In genomic region chr21:36260802-36261201, GRCh38 we compare ENCODE assay signal across 9 cellular contexts. TPM values are rescaled to one million over a fixed set of nuclear protein-coding genes. Genes with fewer than 3 reads are reported as not detected.
DNase-seq lines count a peak whose midpoint lies in the region; ATAC-seq and TF ChIP-seq lines count a peak whose summit lies in the region.
"Had no signal": no experiment of that assay in that cellular context is flagged by ENCODE, and none has a peak within 500 bp of the region (broad histone marks: within the 10 kb centered on the region; RNA-seq: fewer than 3 reads in every experiment).

No MANE protein-coding gene starts in this region.

- H3K9me3 ChIP-seq in left ventricle myocardium inferior (replicated peaks) (no peaks in the 10 kb centered on the region), ascending aorta (no peaks in the 10 kb centered on the region), muscle layer of duodenum (ENCODE audit: control insufficient read depth in 1 of 2, low read length in 2 of 2) (no peaks in the 10 kb centered on the region)

- H3K36me3 ChIP-seq in left ventricle myocardium inferior (peaks cover 45% of the 10 kb centered on the region), ascending aorta (peaks cover 0 to 23% of the 10 kb centered on the region in 2 donors), muscle layer of duodenum (ENCODE audit: control insufficient read depth in 1 of 2, insufficient read depth in 2 of 2, low read length in 2 of 2) (peaks cover 7 to 24% of the 10 kb centered on the region in 2 donors)

- no peaks in the 10 kb centered on the region for H3K27me3 ChIP-seq in left ventricle myocardium inferior (ENCODE audit: low read depth)
- H3K27me3 ChIP-seq in ascending aorta = no peaks in the 10 kb centered on the region
- no peaks in the 10 kb centered on the region for H3K27me3 ChIP-seq in muscle layer of duodenum (ENCODE audit: low read depth, low read length)

- TF ChIP-seq CTCF in left ventricle myocardium inferior (IDR thresholded peaks at IDR 0.05; ENCODE audit: borderline replicate concordance) (peak; percentile 4), ascending aorta (IDR thresholded peaks at IDR 0.05) (peak in 1 of 3 experiments; percentile 2)

- intact Hi-C loops in left ventricle myocardium inferior (cut with micrococcal nuclease) (no loop called here), left ventricle myocardium superior (cut with micrococcal nuclease) (no loop called here), ascending aorta (cut with DNase I) (loop anchor here (5.0 kb wide), 1 partner anchor 104 kb away; the partner anchor contains the start of gene DOP1B)

- DNase-seq in left ventricle myocardium inferior (no peak), left ventricle myocardium superior (no peak), ascending aorta (ENCODE audit: low spot score in 2 of 2) (no peak), AG20443 (ENCODE audit: low spot score) (no peak), 8988T (no peak), GDM1 (lab: John Stamatoyannopoulos, UW) (no peak), NCI-H1694 treated with DMSO at 0.1 percent for 48 hours (lab: John Stamatoyannopoulos, UW) (no peak)

- H3K27ac ChIP-seq in left ventricle myocardium inferior (replicated peaks) (peak overlapping the region; percentile 78), ascending aorta (peak overlapping the region; percentile 56 to 69), muscle layer of duodenum (ENCODE audit: low read length) (peak overlapping the region; percentile 91)
- H3K27ac ChIP-seq: epithelial cell of prostate had no signal

- H3K4me3 ChIP-seq in left ventricle myocardium inferior (peak overlapping the region; percentile 61), ascending aorta (peak overlapping the region; percentile 55 to 66), muscle layer of duodenum (ENCODE audit: low read depth in 1 of 2, low read length in 2 of 2) (peak overlapping the region; percentile 62 to 92)

- no peak for ATAC-seq in left ventricle myocardium superior

- peaks cover 4% of the 10 kb centered on the region for H3K4me1 ChIP-seq in left ventricle myocardium inferior
- H3K4me1 ChIP-seq in ascending aorta = peaks cover 0 to 5% of the 10 kb centered on the region in 2 donors
- peaks cover 0 to 5% of the 10 kb centered on the region in 2 donors for H3K4me1 ChIP-seq in muscle layer of duodenum (ENCODE audit: control insufficient read depth in 1 of 2, insufficient read depth in 2 of 2, low read length in 2 of 2)

RNA-seq across cellular contexts. Expression of gene MORC3, which starts 59.2 kb away (rescaled TPM):
- total RNA-seq in left ventricle myocardium inferior = 19.4 TPM
- total RNA-seq in left ventricle myocardium superior = 22.2 TPM
- 7.9 TPM for total RNA-seq in ascending aorta
